ENCODE assay signal across 1 cellular context in the genomic region with DNA sequence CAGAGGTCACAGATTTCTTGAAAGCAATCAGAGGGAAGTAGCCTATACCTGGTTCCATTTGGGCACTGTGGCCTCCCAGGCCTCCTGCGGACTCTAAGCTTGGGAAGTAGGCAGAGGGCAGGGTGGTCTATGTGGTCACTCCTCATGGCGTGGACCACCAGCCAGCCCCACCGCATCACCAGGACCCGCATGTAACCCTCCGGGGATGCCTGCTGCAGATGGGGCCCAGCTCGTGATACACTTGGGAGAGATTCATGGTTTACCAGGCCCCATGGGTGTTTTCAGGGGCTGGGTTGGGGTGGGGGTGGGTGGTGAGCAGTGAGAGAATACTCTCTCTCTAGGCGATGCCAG.
TF ChIP-seq lines count a peak whose summit lies in the region.

No MANE protein-coding gene starts in this region.

TF ChIP-seq in IMR-90, 13 proteins besides CTCF, POLR2A, EP300 and RAD21:
- TF ChIP-seq SMC3 (IDR thresholded peaks at IDR 0.05; ENCODE audit: low read depth, low read length) (no peak), MXI1 (IDR thresholded peaks at IDR 0.05; ENCODE audit: borderline replicate concordance, low read depth, low read length) (no peak), MAZ (IDR thresholded peaks at IDR 0.05; ENCODE audit: borderline replicate concordance, low read depth, low read length) (no peak), RFX5 (IDR thresholded peaks at IDR 0.05; ENCODE audit: low read depth, low read length) (no peak), CEBPB (IDR thresholded peaks at IDR 0.05; ENCODE audit: low read depth, low read length) (no peak), NFE2L2 (IDR thresholded peaks at IDR 0.05; ENCODE audit: low read depth, low read length) (no peak), BHLHE40 (IDR thresholded peaks at IDR 0.05; ENCODE audit: low read depth, low read length) (no peak), CHD1 (IDR thresholded peaks at IDR 0.05; ENCODE audit: low read depth, low read length) (no peak), MAFK (IDR thresholded peaks at IDR 0.05; ENCODE audit: low read depth, low read length) (no peak)
- TF ChIP-seq, protein P1, sequence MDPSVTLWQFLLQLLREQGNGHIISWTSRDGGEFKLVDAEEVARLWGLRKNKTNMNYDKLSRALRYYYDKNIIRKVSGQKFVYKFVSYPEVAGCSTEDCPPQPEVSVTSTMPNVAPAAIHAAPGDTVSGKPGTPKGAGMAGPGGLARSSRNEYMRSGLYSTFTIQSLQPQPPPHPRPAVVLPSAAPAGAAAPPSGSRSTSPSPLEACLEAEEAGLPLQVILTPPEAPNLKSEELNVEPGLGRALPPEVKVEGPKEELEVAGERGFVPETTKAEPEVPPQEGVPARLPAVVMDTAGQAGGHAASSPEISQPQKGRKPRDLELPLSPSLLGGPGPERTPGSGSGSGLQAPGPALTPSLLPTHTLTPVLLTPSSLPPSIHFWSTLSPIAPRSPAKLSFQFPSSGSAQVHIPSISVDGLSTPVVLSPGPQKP (IDR thresholded peaks at IDR 0.05; ENCODE audit: borderline replicate concordance, low read depth, low read length) = no peak
- TF ChIP-seq, protein P2, sequence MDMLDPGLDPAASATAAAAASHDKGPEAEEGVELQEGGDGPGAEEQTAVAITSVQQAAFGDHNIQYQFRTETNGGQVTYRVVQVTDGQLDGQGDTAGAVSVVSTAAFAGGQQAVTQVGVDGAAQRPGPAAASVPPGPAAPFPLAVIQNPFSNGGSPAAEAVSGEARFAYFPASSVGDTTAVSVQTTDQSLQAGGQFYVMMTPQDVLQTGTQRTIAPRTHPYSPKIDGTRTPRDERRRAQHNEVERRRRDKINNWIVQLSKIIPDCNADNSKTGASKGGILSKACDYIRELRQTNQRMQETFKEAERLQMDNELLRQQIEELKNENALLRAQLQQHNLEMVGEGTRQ (IDR thresholded peaks at IDR 0.05; ENCODE audit: low read depth, low read length) = no peak
